ENCODE assay signal across 12 cellular contexts in genomic region chr10:133277993-133278576, GRCh38. TPM values are rescaled to one million over a fixed set of nuclear protein-coding genes. Genes with fewer than 3 reads are reported as not detected.
DNase-seq lines count a peak whose midpoint lies in the region; ATAC-seq and TF ChIP-seq lines count a peak whose summit lies in the region.
"Had no signal": no experiment of that assay in that cellular context is flagged by ENCODE, and none has a peak within 500 bp of the region (broad histone marks: within the 10 kb centered on the region; RNA-seq: fewer than 3 reads in every experiment).

No MANE protein-coding gene starts in this region.

- peak overlapping the region; percentile 93 for H3K4me2 ChIP-seq in MM.1S (ENCODE audit: low read depth, low read length)

- H3K4me1 Mint-ChIP-seq in CD4-positive, alpha-beta T cell (ENCODE audit: low read depth) = peaks cover 40% of the 10 kb centered on the region
- peaks cover 20% of the 10 kb centered on the region for H3K4me1 Mint-ChIP-seq in activated naive CD8-positive, alpha-beta T cell treated with anti-CD3 and anti-CD28 coated beads for 36 hours

- no peaks in the 10 kb centered on the region for H4K20me1 ChIP-seq in MM.1S (ENCODE audit: insufficient read depth, low read length)

- peak overlapping the region; percentile 97 for H3K27ac Mint-ChIP-seq in CD4-positive, alpha-beta T cell
- peak overlapping the region; percentile 66 for H3K27ac Mint-ChIP-seq in activated naive CD8-positive, alpha-beta T cell treated with anti-CD3 and anti-CD28 coated beads for 36 hours

- H3K4me1 ChIP-seq in MM.1S (ENCODE audit: low read length) (peaks cover 27% of the 10 kb centered on the region), mononuclear cell (ENCODE audit: insufficient read depth, low read length) (peaks cover 72% of the 10 kb centered on the region)

- no peaks in the 10 kb centered on the region for H3K9me2 ChIP-seq in MM.1S (replicated peaks; ENCODE audit: insufficient read depth, low read length)

- H3K79me2 ChIP-seq in MM.1S (ENCODE audit: low read length) = peaks cover 34% of the 10 kb centered on the region

- H3K36me3 Mint-ChIP-seq in CD4-positive, alpha-beta T cell (ENCODE audit: low read depth) = peaks cover 40% of the 10 kb centered on the region
- H3K36me3 Mint-ChIP-seq in activated naive CD8-positive, alpha-beta T cell treated with anti-CD3 and anti-CD28 coated beads for 36 hours = peaks cover 3% of the 10 kb centered on the region

- intact Hi-C loops in CD4-positive, alpha-beta T cell (cut with DNase I, micrococcal nuclease) = loop anchor here in 1 of 2 experiments (2.0 to 5.0 kb wide), 2 partner anchors 19 to 136 kb away; no protein-coding TSS in a partner anchor

- H2AFZ ChIP-seq in MM.1S (ENCODE audit: low read length) = 0 out of 2 replicates have a peak overlapping the region, but pooled peaks have one; percentile 37

- CTCF ChIA-PET in CD4-positive, alpha-beta T cell (lab: Charles Lee) = interaction anchor here (1.0 to 1.7 kb wide), 2 partner anchors 14 to 30 kb away, joined by 3 to 8 read pairs; no protein-coding TSS in a partner anchor

- H3K27me3 Mint-ChIP-seq in CD4-positive, alpha-beta T cell = no peaks in the 10 kb centered on the region
- H3K27me3 Mint-ChIP-seq in activated naive CD8-positive, alpha-beta T cell treated with anti-CD3 and anti-CD28 coated beads for 36 hours = no peaks in the 10 kb centered on the region

- H3F3A ChIP-seq in MM.1S (ENCODE audit: insufficient read depth, low read length) = peaks cover 35% of the 10 kb centered on the region

- peak overlapping the region; percentile 91 for H3K4me3 Mint-ChIP-seq in CD4-positive, alpha-beta T cell
- peak overlapping the region; percentile 7 for H3K4me3 Mint-ChIP-seq in activated naive CD8-positive, alpha-beta T cell treated with anti-CD3 and anti-CD28 coated beads for 36 hours

- H3K9me3 ChIP-seq in CD4-positive, alpha-beta T cell (ENCODE audit: control insufficient read depth, low read length) = no peaks in the 10 kb centered on the region
- H3K9me3 ChIP-seq in MM.1S (replicated peaks; ENCODE audit: insufficient read depth, low read length) (no peaks in the 10 kb centered on the region), mononuclear cell (ENCODE audit: low read depth, low read length) (no peaks in the 10 kb centered on the region)

- peak overlapping the region; percentile 86 for H3K27ac ChIP-seq in CD4-positive, alpha-beta T cell (ENCODE audit: low read depth, low read length)
- H3K27ac ChIP-seq in MM.1S (ENCODE audit: low read length) = peak overlapping the region; percentile 89

- ATAC-seq in CD4-positive, alpha-beta T cell (ENCODE audit: poor library complexity) = no peak
- no peak for ATAC-seq in GM21515 (IDR thresholded peaks at IDR 0.05; ENCODE audit: unreplicated experiment)
- no peak for ATAC-seq in HG03045 (IDR thresholded peaks at IDR 0.05; ENCODE audit: unreplicated experiment)

- POLR2A ChIA-PET in CD4-positive, alpha-beta T cell (lab: Charles Lee) = interaction anchor here (1.1 to 3.3 kb wide), 2 partner anchors 14 to 20 kb away, joined by 4 to 20 read pairs; no protein-coding TSS in a partner anchor

- DNase-seq in CD4-positive, alpha-beta T cell = no peak
- DNase-seq in MM.1S = peak; percentile 21
- no peak for DNase-seq in activated naive CD8-positive, alpha-beta T cell treated with anti-CD3 and anti-CD28 coated beads for 36 hours
- no peak for DNase-seq in dedifferentiated amniotic fluid mesenchymal stem cell (ENCODE audit: extremely low spot score)
- DNase-seq in HCEC 1CT = no peak
- DNase-seq: dermis blood vessel endothelial cell, DND-41 had no signal

- H3K27me3 ChIP-seq in CD4-positive, alpha-beta T cell (ENCODE audit: control insufficient read depth, insufficient read depth, low read length) = no peaks in the 10 kb centered on the region
- H3K27me3 ChIP-seq in MM.1S (replicated peaks; ENCODE audit: insufficient read depth, low read length) = no peaks in the 10 kb centered on the region
- H3K27me3 ChIP-seq in mononuclear cell (ENCODE audit: insufficient read depth, low read length) = no peaks in the 10 kb centered on the region

- peak overlapping the region; percentile 4; the same call in 1 of the 2 replicates for H3K4me3 ChIP-seq in MM.1S (ENCODE audit: low read length)
- H3K4me3 ChIP-seq in mononuclear cell (ENCODE audit: low read length) = peak overlapping the region; percentile 10

- H3K36me3 ChIP-seq in MM.1S (replicated peaks; ENCODE audit: insufficient read depth, low read length) = peaks cover 3% of the 10 kb centered on the region

- TF ChIP-seq CTCF in CD4-positive, alpha-beta T cell (IDR thresholded peaks at IDR 0.05) = no peak
- TF ChIP-seq CTCF in MM.1S (IDR thresholded peaks at IDR 0.05; ENCODE audit: low read length) = no peak

- no peaks in the 10 kb centered on the region for H3K9me3 Mint-ChIP-seq in CD4-positive, alpha-beta T cell
- H3K9me3 Mint-ChIP-seq in activated naive CD8-positive, alpha-beta T cell treated with anti-CD3 and anti-CD28 coated beads for 36 hours = no peaks in the 10 kb centered on the region

- H3K9ac ChIP-seq in MM.1S (ENCODE audit: low read length) = peak overlapping the region; percentile 41; the same call in 1 of the 2 replicates

RNA-seq across cellular contexts. Expression of gene ADAM8, which starts 1.4 kb away (rescaled TPM):
- 10 to 100 TPM; 95.6 to 95.9 TPM for total RNA-seq in CD4-positive, alpha-beta T cell
- total RNA-seq in activated naive CD8-positive, alpha-beta T cell treated with anti-CD3 and anti-CD28 coated beads for 36 hours = 10 to 100 TPM; 34.7 to 41.1 TPM
- total RNA-seq in mononuclear cell = 84.9 TPM

RNA-seq across cellular contexts. Expression of gene TUBGCP2, which starts 30.6 kb away (rescaled TPM):
- total RNA-seq in CD4-positive, alpha-beta T cell = 10 to 100 TPM; 89.3 to 94.2 TPM
- 10 to 100 TPM; 53.3 to 57.8 TPM for total RNA-seq in activated naive CD8-positive, alpha-beta T cell treated with anti-CD3 and anti-CD28 coated beads for 36 hours
- 54.9 TPM for total RNA-seq in mononuclear cell

RNA-seq across cellular contexts. Expression of gene ZNF511, which starts 30.6 kb away (rescaled TPM):
- 10 to 100 TPM; 38.1 to 40.9 TPM for total RNA-seq in CD4-positive, alpha-beta T cell
- total RNA-seq in activated naive CD8-positive, alpha-beta T cell treated with anti-CD3 and anti-CD28 coated beads for 36 hours = 10 to 100 TPM; 73.4 to 77.3 TPM
- total RNA-seq in mononuclear cell = 16.8 TPM

RNA-seq across cellular contexts. Expression of gene VENTX, which starts 40.4 kb away (rescaled TPM):
- under 1 TPM; 0.11 to 0.14 TPM for total RNA-seq in CD4-positive, alpha-beta T cell
- not detected for total RNA-seq in activated naive CD8-positive, alpha-beta T cell treated with anti-CD3 and anti-CD28 coated beads for 36 hours
- total RNA-seq in mononuclear cell = 2.0 TPM
- total RNA-seq: activated CD8-positive, alpha-beta memory T cell treated with anti-CD3 and anti-CD28 coated beads for 36 hours; dermis blood vessel endothelial cell; LHCN-M2 had no signal

RNA-seq across cellular contexts. Expression of gene UTF1, which starts 48.1 kb away (rescaled TPM):
- not detected for total RNA-seq in CD4-positive, alpha-beta T cell
- not detected for total RNA-seq in activated naive CD8-positive, alpha-beta T cell treated with anti-CD3 and anti-CD28 coated beads for 36 hours
- not detected for total RNA-seq in mononuclear cell
- total RNA-seq: activated CD8-positive, alpha-beta memory T cell treated with anti-CD3 and anti-CD28 coated beads for 36 hours; dermis blood vessel endothelial cell; LHCN-M2 had no signal
